ENCODE assay signal across 10 cellular contexts in genomic region chr15:85474700-85475316, GRCh38.
DNase-seq lines count a peak whose midpoint lies in the region; ATAC-seq and TF ChIP-seq lines count a peak whose summit lies in the region.
"Had no signal": no experiment of that assay in that cellular context is flagged by ENCODE, and none has a peak within 500 bp of the region (broad histone marks: within the 10 kb centered on the region; RNA-seq: fewer than 3 reads in every experiment).

No MANE protein-coding gene starts in this region.

- H3K9me3 ChIP-seq in left ventricle myocardium inferior (replicated peaks) (no peaks in the 10 kb centered on the region), OCI-LY3 (ENCODE audit: insufficient read depth, low read length) (no peaks in the 10 kb centered on the region)

- peak overlapping the region; percentile 51 to 63 for H3K4me3 Mint-ChIP-seq in stimulated activated naive B cell treated with anti-CD40 and anti-IgM and Interleukin-4, amounts not matched to agents 10 μg/mL and 1 μg/mL and 100 μg/mL, for 72 hours
- no peak overlapping the region for H3K4me3 Mint-ChIP-seq in HFFc6
- H3K4me3 Mint-ChIP-seq: activated T-cell treated with anti-CD3 and anti-CD28 coated beads, Interleukin-2, amount 50 U/mL, for 4 hours; stimulated activated effector memory CD8-positive, alpha-beta T cell treated with anti-CD3 and anti-CD28 coated beads, Interleukin-12 subunit alpha, Interleukin-12 subunit beta, amount 100 ng/mL, for 72 hours had no signal

- H3K36me3 Mint-ChIP-seq in stimulated activated naive B cell treated with anti-CD40 and anti-IgM and Interleukin-4, amounts not matched to agents 10 μg/mL and 1 μg/mL and 100 μg/mL, for 72 hours, result peaks cover 0 to 9% of the 10 kb centered on the region in 2 donors
- H3K36me3 Mint-ChIP-seq in HFFc6 (ENCODE audit: low read depth), result no peaks in the 10 kb centered on the region

- H3K9me3 Mint-ChIP-seq in stimulated activated naive B cell treated with anti-CD40 and anti-IgM and Interleukin-4, amounts not matched to agents 10 μg/mL and 1 μg/mL and 100 μg/mL, for 72 hours, result no peaks in the 10 kb centered on the region
- no peaks in the 10 kb centered on the region for H3K9me3 Mint-ChIP-seq in HFFc6
- H3K9me3 Mint-ChIP-seq: activated T-cell treated with anti-CD3 and anti-CD28 coated beads, Interleukin-2, amount 50 U/mL, for 4 hours; stimulated activated effector memory CD8-positive, alpha-beta T cell treated with anti-CD3 and anti-CD28 coated beads, Interleukin-12 subunit alpha, Interleukin-12 subunit beta, amount 100 ng/mL, for 72 hours had no signal

- TF ChIP-seq CTCF in left ventricle myocardium inferior (IDR thresholded peaks at IDR 0.05; ENCODE audit: borderline replicate concordance) (no peak), OCI-LY3 (IDR thresholded peaks at IDR 0.05; ENCODE audit: low read depth, low read length) (no peak), HFFc6 (IDR thresholded peaks at IDR 0.05) (no peak)

- H2AFZ ChIP-seq in OCI-LY3 (ENCODE audit: low read depth, low read length), result no peak overlapping the region

- DNase-seq in left ventricle myocardium inferior, result no peak
- DNase-seq in left ventricle myocardium superior, result no peak
- no peak for DNase-seq in stimulated activated naive B cell treated with anti-CD40 and anti-IgM and Interleukin-4, amounts not matched to agents 10 μg/mL and 1 μg/mL and 100 μg/mL, for 72 hours
- no peak for DNase-seq in HFFc6
- no peak for DNase-seq in HUDEP-2 (lab: John Stamatoyannopoulos, UW; ENCODE audit: unreplicated experiment in 76 of 76)
- DNase-seq in NCI-H524 (lab: John Stamatoyannopoulos, UW), result no peak
- DNase-seq: activated T-cell treated with anti-CD3 and anti-CD28 coated beads, Interleukin-2, amount 50 U/mL, for 4 hours had no signal

- H3K4me2 ChIP-seq in OCI-LY3 (ENCODE audit: low read length), result peak overlapping the region; percentile 74

- peaks cover 69% of the 10 kb centered on the region for H4K20me1 ChIP-seq in OCI-LY3 (ENCODE audit: insufficient read depth, low read length)

- peaks cover 50 to 78% of the 10 kb centered on the region in 2 donors for H3K4me1 Mint-ChIP-seq in stimulated activated naive B cell treated with anti-CD40 and anti-IgM and Interleukin-4, amounts not matched to agents 10 μg/mL and 1 μg/mL and 100 μg/mL, for 72 hours
- peaks cover 84% of the 10 kb centered on the region for H3K4me1 Mint-ChIP-seq in HFFc6 (ENCODE audit: low read depth)

- no peak overlapping the region for H3K4me3 ChIP-seq in left ventricle myocardium inferior
- H3K4me3 ChIP-seq in OCI-LY3 (ENCODE audit: low read length), result peak overlapping the region; percentile 44

- H3K9ac ChIP-seq in OCI-LY3 (ENCODE audit: low read length), result no peak overlapping the region

- intact Hi-C loops in left ventricle myocardium inferior (cut with micrococcal nuclease) (no loop called here), left ventricle myocardium superior (cut with micrococcal nuclease) (no loop called here)

- H3K4me1 ChIP-seq in left ventricle myocardium inferior (peaks cover 98% of the 10 kb centered on the region), OCI-LY3 (ENCODE audit: low read length) (peaks cover 45% of the 10 kb centered on the region)

- no peak for ATAC-seq in left ventricle myocardium superior
- peak; percentile 55 for ATAC-seq in HG02798 (IDR thresholded peaks at IDR 0.05; ENCODE audit: poor library complexity, unreplicated experiment)
- ATAC-seq in stimulated activated naive B cell treated with anti-CD40 and anti-IgM and Interleukin-4, amounts not matched to agents 10 μg/mL and 1 μg/mL and 100 μg/mL, for 72 hours (replicated peaks), result peak; percentile 52 to 61
- ATAC-seq: activated T-cell treated with anti-CD3 and anti-CD28 coated beads, Interleukin-2, amount 50 U/mL, for 4 hours; stimulated activated effector memory CD8-positive, alpha-beta T cell treated with anti-CD3 and anti-CD28 coated beads, Interleukin-12 subunit alpha, Interleukin-12 subunit beta, amount 100 ng/mL, for 72 hours had no signal

- peak overlapping the region; percentile 9 for H3K27ac ChIP-seq in left ventricle myocardium inferior (replicated peaks)
- peak overlapping the region; percentile 43 for H3K27ac ChIP-seq in OCI-LY3 (ENCODE audit: low read length)

- peak overlapping the region; percentile 88 for H3K27ac Mint-ChIP-seq in stimulated activated naive B cell treated with anti-CD40 and anti-IgM and Interleukin-4, amounts not matched to agents 10 μg/mL and 1 μg/mL and 100 μg/mL, for 72 hours
- no peak overlapping the region; the same call in 1 of the 2 replicates for H3K27ac Mint-ChIP-seq in HFFc6
- H3K27ac Mint-ChIP-seq: stimulated activated effector memory CD8-positive, alpha-beta T cell treated with anti-CD3 and anti-CD28 coated beads, Interleukin-12 subunit alpha, Interleukin-12 subunit beta, amount 100 ng/mL, for 72 hours had no signal

- no peaks in the 10 kb centered on the region for H3K27me3 Mint-ChIP-seq in stimulated activated naive B cell treated with anti-CD40 and anti-IgM and Interleukin-4, amounts not matched to agents 10 μg/mL and 1 μg/mL and 100 μg/mL, for 72 hours
- no peaks in the 10 kb centered on the region; the same call in 1 of the 2 replicates for H3K27me3 Mint-ChIP-seq in HFFc6 (ENCODE audit: insufficient read depth)

- H3K36me3 ChIP-seq in left ventricle myocardium inferior (no peaks in the 10 kb centered on the region), OCI-LY3 (replicated peaks; ENCODE audit: low read depth, low read length) (no peaks in the 10 kb centered on the region)

- H3K79me2 ChIP-seq in OCI-LY3 (ENCODE audit: low read length), result peaks cover 43% of the 10 kb centered on the region

- H3K27me3 ChIP-seq in left ventricle myocardium inferior (ENCODE audit: low read depth) (no peaks in the 10 kb centered on the region), OCI-LY3 (ENCODE audit: low read depth, low read length) (no peaks in the 10 kb centered on the region)
